In the genomic region with DNA sequence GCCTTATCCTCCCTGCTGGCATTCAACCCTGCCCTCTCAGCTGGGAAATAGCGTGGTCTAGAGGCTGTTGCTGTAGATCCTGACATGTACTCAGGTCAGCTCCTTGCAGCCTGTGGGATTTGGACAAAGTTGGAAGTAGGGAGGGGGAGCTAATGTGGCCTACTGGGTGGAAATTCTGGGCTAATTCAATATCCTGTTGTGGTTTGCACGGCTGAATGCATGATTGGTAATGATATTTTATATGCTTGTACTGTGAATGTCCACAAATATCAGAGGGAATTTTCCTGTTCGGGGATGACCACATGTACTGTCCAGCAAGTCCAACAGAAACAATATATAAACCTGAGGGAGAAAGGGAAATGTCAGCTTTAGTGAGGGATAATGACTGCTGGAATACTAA, we compare ENCODE assay signal across 26 cellular contexts. TPM values are rescaled to one million over a fixed set of nuclear protein-coding genes. Genes with fewer than 3 reads are reported as not detected.
"Had no signal": no experiment of that assay in that cellular context is flagged by ENCODE, and none has a peak within 500 bp of the region (broad histone marks: within the 10 kb centered on the region; RNA-seq: fewer than 3 reads in every experiment).

No MANE protein-coding gene starts in this region.

- H3K36me3 ChIP-seq: thoracic aorta, upper lobe of left lung had no signal

- H3K4me3 ChIP-seq: thoracic aorta, upper lobe of left lung had no signal

- DNase-seq: activated CD4-positive, alpha-beta T cell treated with anti-CD3 and anti-CD28 coated beads, Interleukin-2, amount 50 U/mL, for 1 hour; activated CD8-positive, alpha-beta T cell treated with anti-CD3 and anti-CD28 coated beads, Interleukin-2, amount 10 ng/mL, durations not matched to agents 7 days and 5 days; activated gamma-delta T cell; activated naive CD4-positive, alpha-beta T cell treated with anti-CD3 and anti-CD28 coated beads, Interleukin-2, amount 50 U/mL, for 16 hours; activated naive CD8-positive, alpha-beta T cell treated with anti-CD3 and anti-CD28 coated beads, Interleukin-2, amount 50 U/mL, for 24 hours; central memory CD4-positive, alpha-beta T cell; effector memory CD4-positive, alpha-beta T cell; foreskin keratinocyte; mesenchymal stem cell; stimulated activated CD4-positive, alpha-beta T cell treated with anti-CD3 and anti-CD28 coated beads, Interleukin-4, amount 100 ng/mL, for 24 hours; stimulated activated naive CD4-positive, alpha-beta T cell treated with Interleukin-2 at 50 U/mL for 16 hours; upper lobe of left lung had no signal

- H3K9me3 ChIP-seq: thoracic aorta, upper lobe of left lung had no signal

- ATAC-seq: activated CD4-positive, CD25-positive, alpha-beta regulatory T cell treated with anti-CD3 and anti-CD28 coated beads, Interleukin-2, amount 50 U/mL, for 24 hours; activated CD8-positive, alpha-beta T cell treated with anti-CD3 and anti-CD28 coated beads, Interleukin-2, amount 10 ng/mL, durations not matched to agents 7 days and 5 days; activated naive CD8-positive, alpha-beta T cell treated with anti-CD3 and anti-CD28 coated beads, Interleukin-2, amount 50 U/mL, for 24 hours; foreskin keratinocyte had no signal

- H3K27ac ChIP-seq: foreskin keratinocyte, thoracic aorta, upper lobe of left lung had no signal

- H3K4me1 ChIP-seq: foreskin keratinocyte, upper lobe of left lung had no signal

- H3K27me3 ChIP-seq: upper lobe of left lung had no signal

- FAIRE-seq: colon had no signal

RNA-seq across cellular contexts. Expression of a gene that starts 22.1 kb away (rescaled TPM):
- total RNA-seq: activated CD8-positive, alpha-beta T cell treated with anti-CD3 and anti-CD28 coated beads, Interleukin-2, amount 10 ng/mL, durations not matched to agents 7 days and 5 days; activated T-helper 1 cell treated with anti-CD3 and anti-CD28 coated beads, Interleukin-12 subunit alpha, Interleukin-12 subunit beta, Interleukin-2, Interleukin-4 antibody, amounts not matched to agents 30 ng/mL and 10 ng/mL and 1 ng/mL, durations not matched to agents 14 hours and 24 hours and 36 hours; dermis microvascular lymphatic vessel endothelial cell; foreskin keratinocyte; glomerular endothelial cell; lower leg skin; mononuclear cell; myocyte; neural crest cell; omental fat pad; posterior vena cava; T-helper 2 cell treated with Interferon-gamma antibody and Interleukin-4, amounts not matched to agents 100 ng/mL and 5 ng/mL, for 36 hours; thoracic aorta; upper lobe of left lung had no signal
- polyA plus RNA-seq: esophagus, foreskin keratinocyte had no signal
